Comparison of ENCODE assay signal across 8 cellular contexts in genomic region chr1:43227138-43227836, GRCh38. TPM values are rescaled to one million over a fixed set of nuclear protein-coding genes. Genes with fewer than 3 reads are reported as not detected.
A peak's percentile ranks its signal among the peaks of the same experiment; 100 is the strongest.
DNase-seq lines count a peak whose midpoint lies in the region; ATAC-seq lines count a peak whose summit lies in the region.

No MANE protein-coding gene starts in this region.

- CTCF ChIA-PET in activated CD4-positive, alpha-beta memory T cell treated with anti-CD3 and anti-CD28 coated beads for 36 hours (lab: Charles Lee) = interaction anchor here (0.7 to 7.9 kb wide), 31 partner anchors 10 to 821 kb away, joined by 3 to 152 read pairs (median 5); partner anchors contain the start of genes ARTN, CDC20, ELOVL1 and HYI

- no peaks in the 10 kb centered on the region for H3K4me1 Mint-ChIP-seq in activated CD4-positive, alpha-beta memory T cell treated with anti-CD3 and anti-CD28 coated beads for 36 hours (ENCODE audit: low read depth)

- POLR2A ChIA-PET in activated CD4-positive, alpha-beta memory T cell treated with anti-CD3 and anti-CD28 coated beads for 36 hours (lab: Charles Lee) = interaction anchor here (1.1 kb wide), 1 partner anchor 188 kb away, joined by 4 read pairs; no protein-coding TSS in a partner anchor

- no peaks in the 10 kb centered on the region for H3K9me3 Mint-ChIP-seq in activated CD4-positive, alpha-beta memory T cell treated with anti-CD3 and anti-CD28 coated beads for 36 hours

- H3K36me3 Mint-ChIP-seq in activated CD4-positive, alpha-beta memory T cell treated with anti-CD3 and anti-CD28 coated beads for 36 hours = no peaks in the 10 kb centered on the region

- H3K27ac Mint-ChIP-seq in activated CD4-positive, alpha-beta memory T cell treated with anti-CD3 and anti-CD28 coated beads for 36 hours = no peak overlapping the region

- intact Hi-C loops in activated CD4-positive, alpha-beta memory T cell treated with anti-CD3 and anti-CD28 coated beads for 36 hours (cut with micrococcal nuclease) = loop anchor here (1.0 kb wide), 2 partner anchors 131 to 187 kb away; partner anchors contain the start of gene CDC20

- ATAC-seq in HG02973 (IDR thresholded peaks at IDR 0.05; ENCODE audit: unreplicated experiment) (peak; percentile 58), HG02623 (IDR thresholded peaks at IDR 0.05; ENCODE audit: unreplicated experiment) (no peak)

- DNase-seq in COLO829 (ENCODE audit: low spot score) (peak; percentile 58), NCI-H774 (lab: John Stamatoyannopoulos, UW) (peak; percentile 75), medulla oblongata (ENCODE audit: extremely low spot score) (peak; percentile 91)
- DNase-seq in activated CD4-positive, alpha-beta memory T cell treated with anti-CD3 and anti-CD28 coated beads for 36 hours = peak; percentile 88
- DNase-seq in effector CD8-positive, alpha-beta T cell (lab: John Stamatoyannopoulos, UW) = peak; percentile 77
- peak; percentile 42 to 71 for DNase-seq in stimulated activated CD8-positive, alpha-beta memory T cell treated with anti-CD3 and anti-CD28 coated beads, Interleukin-15, amount 100 ng/mL, for 4 hours (ENCODE audit: low read depth in 2 of 2)

- H3K4me3 Mint-ChIP-seq in activated CD4-positive, alpha-beta memory T cell treated with anti-CD3 and anti-CD28 coated beads for 36 hours = no peak overlapping the region

- H3K27me3 Mint-ChIP-seq in activated CD4-positive, alpha-beta memory T cell treated with anti-CD3 and anti-CD28 coated beads for 36 hours = peaks cover 1% of the 10 kb centered on the region

RNA-seq across cellular contexts. Expression of gene TMEM125, which starts 42.5 kb away (rescaled TPM):
- total RNA-seq in activated CD4-positive, alpha-beta memory T cell treated with anti-CD3 and anti-CD28 coated beads for 36 hours = under 1 TPM in 1 of 2 experiments, not detected in 1; 0.12 TPM

RNA-seq across cellular contexts. Expression of gene CFAP57, which starts 55.2 kb away (rescaled TPM):
- under 1 TPM in 1 of 2 experiments, not detected in 1; 0.43 TPM for total RNA-seq in activated CD4-positive, alpha-beta memory T cell treated with anti-CD3 and anti-CD28 coated beads for 36 hours

RNA-seq across cellular contexts. Expression of gene EBNA1BP2, which starts 55.2 kb away (rescaled TPM):
- total RNA-seq in activated CD4-positive, alpha-beta memory T cell treated with anti-CD3 and anti-CD28 coated beads for 36 hours = 100 to 1,000 TPM in 1 of 2 experiments, 10 to 100 TPM in 1; 97.5 to 104 TPM

RNA-seq across cellular contexts. Expression of gene C1orf210, which starts 58.1 kb away (rescaled TPM):
- not detected for total RNA-seq in activated CD4-positive, alpha-beta memory T cell treated with anti-CD3 and anti-CD28 coated beads for 36 hours
